In genomic region chr1:55038974-55039341, GRCh38 we compare ENCODE assay signal across 1 cellular context.
TF ChIP-seq lines count a peak whose summit lies in the region.

No MANE protein-coding gene starts in this region.

TF ChIP-seq in IMR-90, 13 proteins besides CTCF, POLR2A, EP300 and RAD21:
- TF ChIP-seq FOS (IDR thresholded peaks at IDR 0.05; ENCODE audit: low read depth, low read length), result no peak
- no peak for TF ChIP-seq NFE2L2 (IDR thresholded peaks at IDR 0.05; ENCODE audit: low read depth, low read length)
- TF ChIP-seq RFX5 (IDR thresholded peaks at IDR 0.05; ENCODE audit: low read depth, low read length), result no peak
- TF ChIP-seq BHLHE40 (IDR thresholded peaks at IDR 0.05; ENCODE audit: low read depth, low read length), result no peak
- TF ChIP-seq CEBPB (IDR thresholded peaks at IDR 0.05; ENCODE audit: low read depth, low read length), result no peak
- no peak for TF ChIP-seq MAFK (IDR thresholded peaks at IDR 0.05; ENCODE audit: low read depth, low read length)
- no peak for TF ChIP-seq MXI1 (IDR thresholded peaks at IDR 0.05; ENCODE audit: borderline replicate concordance, low read depth, low read length)
- TF ChIP-seq ELK1 (IDR thresholded peaks at IDR 0.05; ENCODE audit: borderline replicate concordance, low read depth, low read length), result no peak
- TF ChIP-seq MAZ (IDR thresholded peaks at IDR 0.05; ENCODE audit: borderline replicate concordance, low read depth, low read length), result no peak
- no peak for TF ChIP-seq CHD1 (IDR thresholded peaks at IDR 0.05; ENCODE audit: low read depth, low read length)
- no peak for TF ChIP-seq SMC3 (IDR thresholded peaks at IDR 0.05; ENCODE audit: low read depth, low read length)
- TF ChIP-seq USF2 (IDR thresholded peaks at IDR 0.05; ENCODE audit: low read depth, low read length), result no peak
- TF ChIP-seq RCOR1 (IDR thresholded peaks at IDR 0.05; ENCODE audit: insufficient replicate concordance, low read length), result no peak
